ENCODE assay signal across 10 cellular contexts in the genomic region with DNA sequence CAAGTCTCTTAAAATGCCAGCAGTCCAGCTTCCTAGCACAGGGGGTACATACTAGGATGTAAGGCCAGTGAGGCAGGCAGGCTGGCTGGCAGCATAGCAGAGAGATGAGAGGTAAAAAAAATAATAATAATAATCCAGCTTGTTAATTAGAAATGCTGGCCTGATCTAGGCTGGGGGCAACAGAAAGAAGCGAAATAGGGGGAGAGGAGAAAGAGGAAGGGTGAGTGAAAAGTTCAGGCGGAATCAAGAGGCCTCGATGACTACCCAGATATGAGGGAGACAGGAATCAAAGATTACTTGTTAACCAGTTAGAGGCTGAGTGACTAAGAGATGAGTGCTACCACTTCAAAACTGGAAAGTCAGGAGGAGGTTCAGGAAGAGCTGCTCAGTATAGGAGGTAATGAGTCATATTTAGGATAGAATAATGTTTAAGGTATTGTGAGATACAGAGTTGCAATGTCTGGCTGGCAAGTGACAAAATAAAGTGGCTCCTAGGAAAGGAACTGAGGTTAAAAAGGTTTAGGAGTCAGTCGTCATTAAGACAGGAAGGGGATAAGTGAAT. TPM values are rescaled to one million over a fixed set of nuclear protein-coding genes. Genes with fewer than 3 reads are reported as not detected.
A peak's percentile ranks its signal among the peaks of the same experiment; 100 is the strongest.
DNase-seq lines count a peak whose midpoint lies in the region; ATAC-seq, FAIRE-seq and TF ChIP-seq lines count a peak whose summit lies in the region.
"Had no signal": no experiment of that assay in that cellular context is flagged by ENCODE, and none has a peak within 500 bp of the region (broad histone marks: within the 10 kb centered on the region; RNA-seq: fewer than 3 reads in every experiment).

No MANE protein-coding gene starts in this region.

- H3K9ac ChIP-seq in HepG2 (ENCODE audit: insufficient read depth, low read depth, low read length) (no peak overlapping the region), SU-DHL-6 (ENCODE audit: low read length) (0 out of 2 replicates have a peak overlapping the region, but pooled peaks have one; percentile 9)

- POLR2A ChIA-PET in HepG2 (lab: Yijun Ruan, JAX): no interaction called here

- TF ChIP-seq POLR2A in HepG2 (IDR thresholded peaks at IDR 0.05; ENCODE audit: insufficient read depth in 1 of 2, low read depth in 2 of 2, low read length in 2 of 2) (no peak), right lobe of liver (IDR thresholded peaks at IDR 0.05) (no peak), spleen (IDR thresholded peaks at IDR 0.05) (no peak)

- TF ChIP-seq CTCF in HepG2 (CRISPR knock-in tag; IDR thresholded peaks at IDR 0.05) (no peak), right lobe of liver (IDR thresholded peaks at IDR 0.05) (no peak), SU-DHL-6 (IDR thresholded peaks at IDR 0.05; ENCODE audit: insufficient read depth, low read length, poor library complexity, severe bottlenecking) (no peak), spleen (IDR thresholded peaks at IDR 0.05 in 8 of 11, conservative IDR thresholded peaks at IDR 0.05 in 3 of 11) (no peak)

- H3K27me3 ChIP-seq in HepG2 (ENCODE audit: control insufficient read depth in 1 of 2, insufficient read depth in 2 of 2, low read length in 2 of 2) (no peaks in the 10 kb centered on the region; a peak in 1 of 5 replicates), right lobe of liver (no peaks in the 10 kb centered on the region), SU-DHL-6 (ENCODE audit: low read length) (no peaks in the 10 kb centered on the region), spleen (replicated peaks in 1 of 7) (no peaks in the 10 kb centered on the region)

- ATAC-seq in HepG2 (no peak), right lobe of liver (no peak), GM19452 (IDR thresholded peaks at IDR 0.05; ENCODE audit: unreplicated experiment) (no peak)

- no peak for TF ChIP-seq RAD21 in HepG2 (CRISPR knock-in tag; IDR thresholded peaks at IDR 0.05)

- H3K4me2 ChIP-seq in HepG2 (ENCODE audit: low read depth, low read length) (no peak overlapping the region), SU-DHL-6 (ENCODE audit: low read depth, low read length, poor library complexity, severe bottlenecking) (peak overlapping the region; percentile 70)

- H3K79me2 ChIP-seq in HepG2 (ENCODE audit: insufficient read depth, low read length) (peaks cover 6% of the 10 kb centered on the region), SU-DHL-6 (ENCODE audit: insufficient read depth, low read length) (peaks cover 52% of the 10 kb centered on the region)

- peaks cover 0 to 11% of the 10 kb centered on the region in 2 experiments; a peak in 1 of 5 replicates for H3K36me3 ChIP-seq in HepG2 (replicated peaks in 1 of 2; ENCODE audit: control insufficient read depth in 1 of 2, insufficient read depth in 2 of 2, low read length in 2 of 2)
- H3K36me3 ChIP-seq in right lobe of liver: no peaks in the 10 kb centered on the region
- H3K36me3 ChIP-seq in SU-DHL-6 (ENCODE audit: low read length): peaks cover 20% of the 10 kb centered on the region; the same call in 1 of the 2 replicates
- peaks cover 0 to 40% (median 8%) of the 10 kb centered on the region in 6 donors for H3K36me3 ChIP-seq in spleen

- DNase-seq in HepG2 (ENCODE audit: low spot score) (peak; percentile 7), right lobe of liver (no peak), fibroblast of peridontal ligament (ENCODE audit: extremely low read depth) (peak; percentile 57), urothelium cell line (ENCODE audit: low spot score) (peak; percentile 43), spleen (no peak)
- DNase-seq in stimulated activated CD4-positive, alpha-beta T cell treated with anti-CD3 and anti-CD28 coated beads, Interleukin-2, amount 100 ng/mL, for 48 hours: no peak
- DNase-seq: retina had no signal

- intact Hi-C loops in HepG2 (cut with micrococcal nuclease; ENCODE audit: unreplicated experiment): loop anchor here (1.0 to 5.0 kb wide), 4 partner anchors 40 to 336 kb away; no protein-coding TSS in a partner anchor
- intact Hi-C loops in right lobe of liver (cut with DNase I): no loop called here
- intact Hi-C loops in spleen (cut with DNase I; ENCODE audit: low total_unique reads): no loop called here

- H2AFZ ChIP-seq in HepG2 (ENCODE audit: low read length) (no peak overlapping the region), SU-DHL-6 (ENCODE audit: low read depth, low read length, severe bottlenecking) (no peak overlapping the region)

- no peak overlapping the region for H3K4me3 ChIP-seq in HepG2 (replicated peaks in 1 of 3; ENCODE audit: insufficient read depth in 1 of 3, low read depth in 2 of 3, low read length in 3 of 3)
- no peak overlapping the region for H3K4me3 ChIP-seq in right lobe of liver
- no peak overlapping the region for H3K4me3 ChIP-seq in SU-DHL-6 (ENCODE audit: insufficient read depth, low read length, poor library complexity, severe bottlenecking)
- H3K4me3 ChIP-seq in spleen: no peak overlapping the region

- peaks cover 19% of the 10 kb centered on the region for H3K4me1 ChIP-seq in HepG2 (ENCODE audit: insufficient read depth, low read length)
- peaks cover 0 to 14% (median 5%) of the 10 kb centered on the region in 4 donors for H3K4me1 ChIP-seq in right lobe of liver
- peaks cover 16 to 42% (median 30%) of the 10 kb centered on the region in 6 donors for H3K4me1 ChIP-seq in spleen

- H3K9me2 ChIP-seq in SU-DHL-6 (replicated peaks; ENCODE audit: insufficient read depth, low read length): no peaks in the 10 kb centered on the region

- H4K20me1 ChIP-seq in HepG2 (ENCODE audit: insufficient read depth, low read length): no peaks in the 10 kb centered on the region
- no peaks in the 10 kb centered on the region for H4K20me1 ChIP-seq in SU-DHL-6 (ENCODE audit: low read depth, low read length)

- H3K27ac ChIP-seq in HepG2 (ENCODE audit: extremely low read length, insufficient read depth, low read length): no peak overlapping the region
- no peak overlapping the region for H3K27ac ChIP-seq in right lobe of liver
- H3K27ac ChIP-seq in SU-DHL-6 (ENCODE audit: low read depth, low read length): no peak overlapping the region
- no peak overlapping the region for H3K27ac ChIP-seq in spleen
- H3K27ac ChIP-seq: HL-60 had no signal

- peaks cover 40% of the 10 kb centered on the region for H3F3A ChIP-seq in SU-DHL-6 (ENCODE audit: insufficient read depth)

- no peaks in the 10 kb centered on the region for H3K9me3 ChIP-seq in HepG2 (ENCODE audit: low read length)
- H3K9me3 ChIP-seq in right lobe of liver: no peaks in the 10 kb centered on the region
- no peaks in the 10 kb centered on the region for H3K9me3 ChIP-seq in SU-DHL-6 (ENCODE audit: insufficient read depth, low read length)
- no peaks in the 10 kb centered on the region for H3K9me3 ChIP-seq in spleen

- WGBS in HepG2 (ENCODE audit: low lambda C conversion rate): 75% methylated on average over 4 of the region's 4 CpGs
- 47% methylated on average over 4 of the region's 4 CpGs for WGBS in right lobe of liver (ENCODE audit: insufficient coverage, low coverage, low lambda C conversion rate, missing lambda C conversion rate)
- WGBS in spleen, 5 donors: 47 to 65% (median 56%) methylated on average over 4 of the region's 4 CpGs

- no TSS peak for BruUV-seq in HepG2 (replicated peaks; lab: Mats Ljungman, UMichigan)

- CTCF ChIA-PET in HepG2 (lab: Yijun Ruan, JAX; ENCODE audit: low intra/inter-chr PET ratio, low total read pairs): interaction anchor here (2.5 kb wide), 1 partner anchor 127 kb away, joined by 19 read pairs; no protein-coding TSS in a partner anchor

- no peak for FAIRE-seq in HepG2 (lab: Jason Lieb, UNC)
- no peak for FAIRE-seq in urothelium cell line (lab: Jason Lieb, UNC)

- in situ Hi-C loops in HepG2 (cut with HindIII; ENCODE audit: extremely low pct_ligation_motif_present, low pct_unique_long_range_greater_than_20kb): no loop called here

- no peak for TF ChIP-seq EP300 in HepG2 (IDR thresholded peaks at IDR 0.05; ENCODE audit: low read depth in 2 of 2, low read length in 2 of 2)
- TF ChIP-seq EP300 in HepG2 (CRISPR knock-in tag; IDR thresholded peaks at IDR 0.05; ENCODE audit: borderline replicate concordance): no peak

RNA-seq across cellular contexts. Expression of a gene that starts 2.8 kb away (rescaled TPM):
- total RNA-seq in HepG2 (2016; rRNA removed; fragmentation: Illumina TruSeq; extraction: Trizol) (9.1 and 15.3 TPM in 2 replicates), right lobe of liver (1 to 10 TPM; 2.5 to 4.3 (median 3.1) TPM), spleen (10 to 100 TPM in 2 of 7 donors, 1 to 10 TPM in 5; 8.3 to 10.6 (median 9.8) TPM)
- 0.81 and 0.88 TPM in 2 replicates for total RNA-seq in HepG2 (2016; cell fraction: cytosol; rRNA removed; fragmentation: Illumina TruSeq; extraction: Trizol; ENCODE audit: low read depth)
- 9.3 and 13.9 TPM in 2 replicates for total RNA-seq in HepG2 (2016; cell fraction: insoluble cytoplasmic fraction; rRNA removed; fragmentation: Illumina TruSeq; extraction: Trizol)
- 3.3 and 3.7 TPM in 2 replicates for total RNA-seq in HepG2 (2016; cell fraction: membrane; rRNA removed; fragmentation: Illumina TruSeq; extraction: Trizol)
- total RNA-seq in HepG2 (2016; cell fraction: nucleus; rRNA removed; fragmentation: Illumina TruSeq; extraction: Trizol): 10.3 and 11.6 TPM in 2 replicates
- polyA plus RNA-seq in HepG2 (2011; rRNA removed) (1.9 and 2.4 TPM in 2 replicates), spleen (1 to 10 TPM; 4.0 to 5.5 (median 4.1) TPM)
- 0.97 and 1.9 TPM in 2 replicates for polyA plus RNA-seq in HepG2 (2011; cell fraction: cytosol; rRNA removed)
- 1.4 and 1.7 TPM in 2 replicates for polyA plus RNA-seq in HepG2 (2011; cell fraction: nucleus; rRNA removed)
- 3.4 and 4.2 TPM in 2 replicates for polyA plus RNA-seq in HepG2 (2012)
- 0.20 and 0.32 TPM in 2 replicates for polyA plus RNA-seq in HepG2 (2016; cell fraction: cytosol; fragmentation: Illumina TruSeq; extraction: Trizol; ENCODE audit: low read depth)
- polyA plus RNA-seq in HepG2 (2016; cell fraction: insoluble cytoplasmic fraction; fragmentation: Illumina TruSeq; extraction: Trizol; ENCODE audit: low read depth): 9.2 and 10.7 TPM in 2 replicates
- 1.5 TPM in 2 replicates for polyA plus RNA-seq in HepG2 (2016; cell fraction: membrane; fragmentation: Illumina TruSeq; extraction: Trizol; ENCODE audit: low read depth)
- 6.6 and 9.3 TPM in 2 replicates for polyA plus RNA-seq in HepG2 (2016; cell fraction: nucleus; fragmentation: Illumina TruSeq; extraction: Trizol; ENCODE audit: insufficient read depth, low read depth)
- polyA minus RNA-seq in HepG2 (2011; rRNA and poly(A)+ RNA removed; ENCODE audit: low replicate concordance): 1.7 and 3.2 TPM in 2 replicates
- 2.7 and 4.3 TPM in 2 replicates for polyA minus RNA-seq in HepG2 (2011; cell fraction: cytosol; rRNA and poly(A)+ RNA removed)
- polyA minus RNA-seq in HepG2 (2011; cell fraction: nucleus; rRNA and poly(A)+ RNA removed): 12.0 and 17.3 TPM in 2 replicates

RNA-seq across cellular contexts. Expression of a gene that starts 28.2 kb away (rescaled TPM):
- not detected in 2 replicates for total RNA-seq in HepG2 (2016; rRNA removed; fragmentation: Illumina TruSeq; extraction: Trizol)
- total RNA-seq in HepG2 (2016; cell fraction: cytosol; rRNA removed; fragmentation: Illumina TruSeq; extraction: Trizol; ENCODE audit: low read depth): not detected in 2 replicates
- total RNA-seq in HepG2 (2016; cell fraction: insoluble cytoplasmic fraction; rRNA removed; fragmentation: Illumina TruSeq; extraction: Trizol): not detected in 2 replicates
- total RNA-seq in HepG2 (2016; cell fraction: membrane; rRNA removed; fragmentation: Illumina TruSeq; extraction: Trizol): 0.06 TPM in 1 of 2 replicates, not detected in the other
- not detected in 2 replicates for total RNA-seq in HepG2 (2016; cell fraction: nucleus; rRNA removed; fragmentation: Illumina TruSeq; extraction: Trizol)
- polyA plus RNA-seq in HepG2 (2011; rRNA removed): 0.05 TPM in 1 of 2 replicates, not detected in the other
- polyA plus RNA-seq in HepG2 (2011; cell fraction: cytosol; rRNA removed): 0.03 and 0.04 TPM in 2 replicates
- not detected in 2 replicates for polyA plus RNA-seq in HepG2 (2011; cell fraction: nucleus; rRNA removed)
- polyA plus RNA-seq in HepG2 (2012): not detected in 2 replicates
- polyA plus RNA-seq in HepG2 (2016; cell fraction: cytosol; fragmentation: Illumina TruSeq; extraction: Trizol; ENCODE audit: low read depth): 0.05 TPM in 1 of 2 replicates, not detected in the other
- polyA plus RNA-seq in HepG2 (2016; cell fraction: insoluble cytoplasmic fraction; fragmentation: Illumina TruSeq; extraction: Trizol; ENCODE audit: low read depth): not detected in 2 replicates
- 0.08 TPM in 1 of 2 replicates, not detected in the other for polyA plus RNA-seq in HepG2 (2016; cell fraction: membrane; fragmentation: Illumina TruSeq; extraction: Trizol; ENCODE audit: low read depth)
- polyA plus RNA-seq in HepG2 (2016; cell fraction: nucleus; fragmentation: Illumina TruSeq; extraction: Trizol; ENCODE audit: insufficient read depth, low read depth): not detected in 2 replicates
- polyA minus RNA-seq in HepG2 (2011; rRNA and poly(A)+ RNA removed; ENCODE audit: low replicate concordance): not detected in 2 replicates
- polyA minus RNA-seq in HepG2 (2011; cell fraction: cytosol; rRNA and poly(A)+ RNA removed): not detected in 2 replicates
- polyA minus RNA-seq in HepG2 (2011; cell fraction: nucleus; rRNA and poly(A)+ RNA removed): not detected in 2 replicates
- total RNA-seq in right lobe of liver: 1 to 10 TPM in 1 of 6 experiments, under 1 TPM in 4, not detected in 1; 0.25 to 1.7 (median 0.42) TPM
- not detected for total RNA-seq in spleen
- polyA plus RNA-seq in spleen: under 1 TPM in 1 of 3 donors, not detected in 2; 0.02 TPM

Comparison
In these comparisons a context has a peak if more than half of its experiments do, and no peak if none do; other contexts are left out.
1. DNase-seq: peak in HepG2 (single experiment), fibroblast of peridontal ligament (single experiment) and urothelium cell line (single experiment); none in right lobe of liver (0 of 3), spleen (single experiment) and stimulated activated CD4-positive, alpha-beta T cell treated with anti-CD3 and anti-CD28 coated beads, Interleukin-2, amount 100 ng/mL, for 48 hours (0 of 2).